11 cellular contexts compared by ENCODE assay signal in the genomic region with DNA sequence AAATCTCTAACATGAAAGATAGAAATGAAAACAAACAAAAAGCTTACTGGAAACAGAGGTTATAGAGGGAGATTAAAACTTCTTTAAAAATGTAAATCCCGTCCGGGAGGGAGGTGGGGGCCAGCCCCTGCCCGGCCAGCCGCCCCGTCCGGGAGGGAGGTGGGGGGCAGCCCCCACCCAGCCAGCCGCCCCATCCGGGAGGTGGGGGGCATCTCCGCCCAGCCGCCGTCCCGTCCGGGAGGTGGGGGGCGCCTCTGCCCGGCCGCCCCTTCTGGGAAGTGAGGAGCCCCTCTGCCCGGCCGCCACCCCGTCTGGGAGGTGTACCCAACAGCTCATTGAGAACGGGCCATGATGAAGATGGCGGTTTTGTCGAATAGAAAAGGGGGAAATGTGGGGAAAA. TPM values are rescaled to one million over a fixed set of nuclear protein-coding genes. Genes with fewer than 3 reads are reported as not detected.
"Had no signal": no experiment of that assay in that cellular context is flagged by ENCODE, and none has a peak within 500 bp of the region (broad histone marks: within the 10 kb centered on the region; RNA-seq: fewer than 3 reads in every experiment).

No MANE protein-coding gene starts in this region.

RNA-seq across cellular contexts. Expression of gene FGF12, which starts 16.2 kb away (rescaled TPM):
- total RNA-seq: activated B cell treated with CpG ODN at 0.5 μM for 24 hours; activated CD4-positive, alpha-beta memory T cell treated with anti-CD3 and anti-CD28 coated beads for 36 hours; activated CD4-positive, alpha-beta memory T cell treated with anti-CD3 and anti-CD28 coated beads, Interleukin-2, amount 10 ng/mL, durations not matched to agents 7 days and 5 days; activated CD4-positive, alpha-beta T cell treated with anti-CD3 and anti-CD28 coated beads for 36 hours; activated CD4-positive, alpha-beta T cell treated with anti-CD3 and anti-CD28 coated beads, Interleukin-2, amount 10 ng/mL, durations not matched to agents 24 days and 14 days; activated CD4-positive, alpha-beta T cell treated with anti-CD3 and anti-CD28 coated beads, Interleukin-2, amount 10 ng/mL, durations not matched to agents 7 days and 5 days; activated CD8-positive, alpha-beta memory T cell treated with anti-CD3 and anti-CD28 coated beads for 36 hours; activated CD8-positive, alpha-beta memory T cell treated with anti-CD3 and anti-CD28 coated beads, Interleukin-2, amount 10 ng/mL, durations not matched to agents 7 days and 5 days; activated CD8-positive, alpha-beta T cell treated with anti-CD3 and anti-CD28 coated beads for 36 hours; activated CD8-positive, alpha-beta T cell treated with anti-CD3 and anti-CD28 coated beads, Interleukin-2, amount 10 ng/mL, durations not matched to agents 7 days and 5 days; T-helper 2 cell treated with Interferon-gamma antibody and Interleukin-4, amounts not matched to agents 100 ng/mL and 5 ng/mL, for 36 hours had no signal
